In the genomic region with DNA sequence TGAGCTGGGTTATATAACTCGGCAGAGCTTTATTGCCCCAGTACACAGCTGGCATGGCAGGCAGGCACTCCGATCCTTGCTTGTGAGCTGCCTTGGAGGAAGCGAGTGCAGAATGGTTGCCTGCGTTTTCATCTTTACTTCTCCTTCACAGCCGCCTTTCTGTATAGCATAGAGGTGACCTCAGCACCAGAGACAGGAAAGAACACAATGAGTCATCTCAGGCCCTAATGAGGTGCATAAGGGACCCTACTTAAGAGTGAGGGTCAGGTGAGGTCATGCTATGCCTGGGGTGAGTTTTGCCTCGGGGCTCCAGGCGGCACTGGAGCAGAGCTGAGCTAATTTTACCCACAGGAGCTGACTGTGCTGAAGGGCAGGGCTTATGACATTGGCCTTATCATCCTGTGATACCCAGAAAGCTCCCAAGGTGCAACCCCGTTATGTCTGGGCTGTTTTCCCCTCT, we compare ENCODE assay signal across 9 cellular contexts. TPM values are rescaled to one million over a fixed set of nuclear protein-coding genes. Genes with fewer than 3 reads are reported as not detected.
A peak's percentile ranks its signal among the peaks of the same experiment; 100 is the strongest.
DNase-seq lines count a peak whose midpoint lies in the region; ATAC-seq and TF ChIP-seq lines count a peak whose summit lies in the region.
"Had no signal": no experiment of that assay in that cellular context is flagged by ENCODE, and none has a peak within 500 bp of the region (broad histone marks: within the 10 kb centered on the region; RNA-seq: fewer than 3 reads in every experiment).

No MANE protein-coding gene starts in this region.

- TF ChIP-seq CTCF in DND-41 (IDR thresholded peaks at IDR 0.05; ENCODE audit: borderline replicate concordance, extremely low read depth, low read length, poor library complexity, severe bottlenecking) (no peak), GM23338 (conservative IDR thresholded peaks at IDR 0.05; ENCODE audit: low read depth in 2 of 2) (no peak), CD14-positive monocyte (IDR thresholded peaks at IDR 0.05) (no peak)

- H3K4me2 ChIP-seq in DND-41 (ENCODE audit: insufficient read depth, low read length) (no peak overlapping the region), GM23338 (no peak overlapping the region)

- no peak overlapping the region for H3K4me3 Mint-ChIP-seq in GM23338
- H3K4me3 Mint-ChIP-seq in activated naive CD8-positive, alpha-beta T cell treated with anti-CD3 and anti-CD28 coated beads, Interleukin-2, amount 50 U/mL, for 24 hours: no peak overlapping the region
- H3K4me3 Mint-ChIP-seq in CD14-positive monocyte: no peak overlapping the region

- H3K4me1 Mint-ChIP-seq in GM23338 (peaks cover 23% of the 10 kb centered on the region), CD14-positive monocyte (peaks cover 60% of the 10 kb centered on the region)
- peaks cover 13% of the 10 kb centered on the region for H3K4me1 Mint-ChIP-seq in activated naive CD8-positive, alpha-beta T cell treated with anti-CD3 and anti-CD28 coated beads, Interleukin-2, amount 50 U/mL, for 24 hours

- no peak overlapping the region for H3K4me3 ChIP-seq in DND-41 (ENCODE audit: low read depth in 1 of 2, low read length in 2 of 2)
- no peak overlapping the region for H3K4me3 ChIP-seq in GM23338
- H3K4me3 ChIP-seq in muscle layer of colon (ENCODE audit: low read depth in 1 of 2, low read length in 2 of 2): no peak overlapping the region

- H3K27ac Mint-ChIP-seq in GM23338 (no peak overlapping the region), CD14-positive monocyte (peak overlapping the region in 1 of 7 donors; percentile 31)
- H3K27ac Mint-ChIP-seq in activated naive CD8-positive, alpha-beta T cell treated with anti-CD3 and anti-CD28 coated beads, Interleukin-2, amount 50 U/mL, for 24 hours: no peak overlapping the region

- no peaks in the 10 kb centered on the region for H3K27me3 ChIP-seq in DND-41 (ENCODE audit: insufficient read depth, low read length, poor library complexity)
- no peaks in the 10 kb centered on the region for H3K27me3 ChIP-seq in GM23338 (ENCODE audit: insufficient read depth)
- H3K27me3 ChIP-seq in muscle layer of colon (ENCODE audit: control insufficient read depth in 1 of 2, insufficient read depth in 2 of 2, low read length in 2 of 2): no peaks in the 10 kb centered on the region

- H3K9me3 Mint-ChIP-seq in GM23338 (no peaks in the 10 kb centered on the region), CD14-positive monocyte (peaks cover 0 to 1% (median 0%) of the 10 kb centered on the region in 7 donors)
- H3K9me3 Mint-ChIP-seq in activated naive CD8-positive, alpha-beta T cell treated with anti-CD3 and anti-CD28 coated beads, Interleukin-2, amount 50 U/mL, for 24 hours: no peaks in the 10 kb centered on the region

- H3F3A ChIP-seq in GM23338 (replicated peaks; ENCODE audit: low read depth): no peaks in the 10 kb centered on the region

- H3K36me3 ChIP-seq in DND-41 (ENCODE audit: insufficient read depth, low read length) (peaks cover 7% of the 10 kb centered on the region; the same call in 1 of the 2 replicates), GM23338 (ENCODE audit: insufficient read depth) (no peaks in the 10 kb centered on the region), muscle layer of colon (ENCODE audit: insufficient read depth, low read length) (peaks cover 9% of the 10 kb centered on the region)

- H3K9ac ChIP-seq in DND-41 (ENCODE audit: low read depth, low read length) (no peak overlapping the region), muscle layer of colon (ENCODE audit: low read length) (no peak overlapping the region)

- H3K27me3 Mint-ChIP-seq in GM23338 (ENCODE audit: insufficient read depth, low read depth, poor library complexity) (peaks cover 2% of the 10 kb centered on the region), CD14-positive monocyte (ENCODE audit: low read depth in 3 of 3) (peaks cover 0 to 2% (median 0%) of the 10 kb centered on the region in 3 donors)
- no peaks in the 10 kb centered on the region for H3K27me3 Mint-ChIP-seq in activated naive CD8-positive, alpha-beta T cell treated with anti-CD3 and anti-CD28 coated beads, Interleukin-2, amount 50 U/mL, for 24 hours

- H3K4me1 ChIP-seq in DND-41 (ENCODE audit: insufficient read depth, low read length) (peaks cover 13% of the 10 kb centered on the region), GM23338 (ENCODE audit: insufficient read depth) (no peaks in the 10 kb centered on the region), muscle layer of colon (ENCODE audit: insufficient read depth, low read length) (peaks cover 64% of the 10 kb centered on the region)

- no peaks in the 10 kb centered on the region for H4K20me1 ChIP-seq in DND-41 (ENCODE audit: insufficient read depth, low read length)
- H4K20me1 ChIP-seq in GM23338 (replicated peaks; ENCODE audit: insufficient read depth): no peaks in the 10 kb centered on the region

- no peak for DNase-seq in DND-41
- DNase-seq in GM23338 (ENCODE audit: low spot score): no peak
- no peak for DNase-seq in activated naive CD8-positive, alpha-beta T cell treated with anti-CD3 and anti-CD28 coated beads, Interleukin-2, amount 50 U/mL, for 24 hours
- no peak for DNase-seq in pons (ENCODE audit: low spot score)
- no peak for DNase-seq in CD14-positive monocyte (ENCODE audit: low spot score)
- no peak for DNase-seq in stimulated activated CD4-positive, alpha-beta T cell treated with anti-CD3 and anti-CD28 coated beads, Interleukin-2, amount 100 ng/mL, for 48 hours
- DNase-seq: NCI-H187 treated with DMSO at 0.1 percent for 48 hours had no signal

- H3K9me2 ChIP-seq in GM23338 (ENCODE audit: insufficient read depth): no peaks in the 10 kb centered on the region

- H3K27ac ChIP-seq in DND-41 (ENCODE audit: low read length) (peak overlapping the region; percentile 15; the same call in 1 of the 2 replicates), GM23338 (ENCODE audit: low read depth) (no peak overlapping the region), muscle layer of colon (ENCODE audit: low read depth, low read length) (peak overlapping the region; percentile 81)

- intact Hi-C loops in CD14-positive monocyte (cut with micrococcal nuclease): no loop called here

- H3K36me3 Mint-ChIP-seq in GM23338 (ENCODE audit: low read depth) (no peaks in the 10 kb centered on the region; the same call in 2 of the 3 replicates), CD14-positive monocyte (peaks cover 27 to 40% of the 10 kb centered on the region in 2 donors)
- H3K36me3 Mint-ChIP-seq in activated naive CD8-positive, alpha-beta T cell treated with anti-CD3 and anti-CD28 coated beads, Interleukin-2, amount 50 U/mL, for 24 hours (ENCODE audit: low read depth): peaks cover 11% of the 10 kb centered on the region

- H3K79me2 ChIP-seq in DND-41 (ENCODE audit: insufficient read depth, low read length): peaks cover 65% of the 10 kb centered on the region
- peaks cover 51% of the 10 kb centered on the region for H3K79me2 ChIP-seq in GM23338 (replicated peaks; ENCODE audit: insufficient read depth)

- H3K9me3 ChIP-seq in DND-41 (ENCODE audit: insufficient read depth, low read length, severe bottlenecking): no peaks in the 10 kb centered on the region
- no peaks in the 10 kb centered on the region for H3K9me3 ChIP-seq in muscle layer of colon (ENCODE audit: low read length)

- ATAC-seq in DND-41 (ENCODE audit: insufficient read depth, low read depth) (no peak), GM23338 (peak; percentile 50), GM21423 (IDR thresholded peaks at IDR 0.05; ENCODE audit: unreplicated experiment) (no peak)
- ATAC-seq in activated naive CD8-positive, alpha-beta T cell treated with anti-CD3 and anti-CD28 coated beads, Interleukin-2, amount 50 U/mL, for 24 hours: peak; percentile 40

- H2AFZ ChIP-seq in DND-41 (ENCODE audit: low read depth, low read length) (no peak overlapping the region), GM23338 (no peak overlapping the region)

RNA-seq across cellular contexts. Expression of a gene that starts 43.5 kb away (rescaled TPM):
- total RNA-seq in GM23338 (2014; rRNA removed; shearing (Covaris generic)): 35.2 and 36.2 TPM in 2 replicates
- polyA plus RNA-seq in GM23338 (2016; fragmentation: Nextera tagmentation; extraction: Ambion mirVana) (18.1 and 23.0 TPM in 2 replicates), CD14-positive monocyte (10 to 100 TPM; 15.3 to 23.2 TPM)

Comparison
In these comparisons a context has a peak if more than half of its experiments do, and no peak if none do; other contexts are left out.
1. ATAC-seq: peak in GM23338 (single experiment) and activated naive CD8-positive, alpha-beta T cell treated with anti-CD3 and anti-CD28 coated beads, Interleukin-2, amount 50 U/mL, for 24 hours (single experiment); none in DND-41 (single experiment) and GM21423 (single experiment).